Comparison of ENCODE assay signal across 21 cellular contexts in the genomic region with DNA sequence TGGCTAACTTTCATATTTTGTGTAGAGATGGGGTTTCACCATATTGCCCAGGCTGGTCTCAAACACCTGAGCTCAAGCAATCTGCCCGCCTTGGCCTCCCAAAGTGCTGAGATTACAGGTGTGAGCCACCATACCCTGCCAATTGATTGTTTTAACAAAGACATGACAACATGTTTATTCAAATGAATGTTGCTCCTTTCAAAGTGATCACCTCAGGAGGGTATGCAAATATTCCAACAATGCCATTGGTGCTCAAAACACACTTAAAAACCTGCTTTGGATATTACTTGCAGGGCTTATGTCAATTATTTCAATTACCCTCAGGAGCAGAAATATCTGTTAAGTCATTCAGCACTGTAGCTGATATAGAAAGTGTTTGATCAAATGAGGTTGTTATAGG. TPM values are rescaled to one million over a fixed set of nuclear protein-coding genes. Genes with fewer than 3 reads are reported as not detected.
"Had no signal": no experiment of that assay in that cellular context is flagged by ENCODE, and none has a peak within 500 bp of the region (broad histone marks: within the 10 kb centered on the region; RNA-seq: fewer than 3 reads in every experiment).

No MANE protein-coding gene starts in this region.

- H3K9me3 Mint-ChIP-seq: activated B cell treated with CpG ODN at 0.5 μM for 24 hours; natural killer cell treated with Interleukin-12 subunit alpha and Interleukin-12 subunit beta and Interleukin-15 and Interleukin-18, amount 100 ng/mL, for 72 hours had no signal

- H3K4me1 ChIP-seq: prostate gland had no signal

- H3K27me3 ChIP-seq: left lung, neutrophil, ovary, spleen, upper lobe of left lung had no signal

- ATAC-seq: left lung; natural killer cell treated with Interleukin-12 subunit alpha and Interleukin-12 subunit beta and Interleukin-15 and Interleukin-18, amount 100 ng/mL, for 72 hours had no signal

- H3K4me3 ChIP-seq: coronary artery, left lung, lung, ovary, prostate gland, spleen, upper lobe of left lung had no signal

- H3K4me3 Mint-ChIP-seq: activated B cell treated with CpG ODN at 0.5 μM for 24 hours; natural killer cell treated with Interleukin-12 subunit alpha and Interleukin-12 subunit beta and Interleukin-15 and Interleukin-18, amount 100 ng/mL, for 72 hours had no signal

- H3K9me3 ChIP-seq: left lung, neutrophil, ovary, prostate gland, spleen, upper lobe of left lung had no signal

- H3K27ac ChIP-seq: left lung, neutrophil, ovary, prostate gland had no signal

- H3K36me3 ChIP-seq: left lung, neutrophil, ovary, prostate gland, upper lobe of left lung had no signal

- H3K27me3 Mint-ChIP-seq: activated B cell treated with CpG ODN at 0.5 μM for 24 hours; natural killer cell treated with Interleukin-12 subunit alpha and Interleukin-12 subunit beta and Interleukin-15 and Interleukin-18, amount 100 ng/mL, for 72 hours had no signal

- DNase-seq: activated B cell treated with CpG ODN at 0.5 μM for 24 hours; activated CD4-positive, alpha-beta T cell treated with anti-CD3 and anti-CD28 coated beads for 4 hours; activated CD4-positive, alpha-beta T cell treated with anti-CD3 and anti-CD28 coated beads, Interleukin-2, amount 50 U/mL, for 48 hours; activated gamma-delta T cell; cerebellar nuclear complex; kidney glomerular epithelial cell; left lung; midbrain; ovary; spleen; stimulated activated CD4-positive, alpha-beta T cell treated with anti-CD3 and anti-CD28 coated beads, Interleukin-4, amount 100 ng/mL, for 1 hour; stimulated activated naive CD4-positive, alpha-beta T cell treated with Interleukin-2 at 50 U/mL for 16 hours; T-helper 1 cell; T-helper 9 cell; upper lobe of left lung had no signal

- H3K27ac Mint-ChIP-seq: activated B cell treated with CpG ODN at 0.5 μM for 24 hours had no signal

RNA-seq across cellular contexts. Expression of a gene that starts 7.9 kb away (rescaled TPM):
- total RNA-seq: fibroblast of villous mesenchyme had no signal
